In the genomic region with DNA sequence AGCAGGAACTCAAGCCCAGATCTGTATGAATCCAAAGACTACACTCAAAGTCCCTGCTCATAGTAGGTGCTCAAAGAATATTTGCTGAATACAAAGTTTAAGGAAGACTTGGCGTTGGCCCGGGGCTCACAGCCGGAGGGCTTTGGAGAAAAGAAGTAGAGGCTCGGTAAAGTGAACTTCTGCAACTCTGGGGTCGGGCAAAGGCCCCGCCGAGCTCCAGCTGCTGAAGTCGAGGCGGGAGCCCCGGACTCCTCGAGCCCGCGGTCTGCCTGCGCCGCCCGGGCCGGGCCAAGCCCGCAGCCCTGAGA, we compare ENCODE assay signal across 8 cellular contexts. TPM values are rescaled to one million over a fixed set of nuclear protein-coding genes. Genes with fewer than 3 reads are reported as not detected.
A peak's percentile ranks its signal among the peaks of the same experiment; 100 is the strongest.
DNase-seq lines count a peak whose midpoint lies in the region; ATAC-seq and TF ChIP-seq lines count a peak whose summit lies in the region.

No MANE protein-coding gene starts in this region.

- peak overlapping the region; percentile 88 for H3K27ac ChIP-seq in effector memory CD4-positive, alpha-beta T cell (ENCODE audit: insufficient read depth, low read length, poor library complexity, severe bottlenecking)

- H3K9me3 Mint-ChIP-seq in neural crest cell: no peaks in the 10 kb centered on the region

- no peak for DNase-seq in LNCaP clone FGC (ENCODE audit: low read depth)
- DNase-seq in effector memory CD4-positive, alpha-beta T cell: no peak
- DNase-seq in neural crest cell (ENCODE audit: low read depth, low spot score): no peak
- no peak for DNase-seq in GM13977 (ENCODE audit: low spot score)
- no peak for DNase-seq in NCI-H1436 (lab: John Stamatoyannopoulos, UW)
- no peak for DNase-seq in Kasumi-1 (lab: John Stamatoyannopoulos, UW)
- no peak for DNase-seq in central memory CD4-positive, alpha-beta T cell

- H3K27ac Mint-ChIP-seq in neural crest cell (ENCODE audit: unreplicated experiment): peak overlapping the region; percentile 83

- TF ChIP-seq CTCF in LNCaP clone FGC (IDR thresholded peaks at IDR 0.05; ENCODE audit: control insufficient read depth, extremely low read depth, insufficient read depth) (no peak), neural crest cell (conservative IDR thresholded peaks at IDR 0.05) (no peak), GM13977 (IDR thresholded peaks at IDR 0.05; ENCODE audit: extremely low read depth, insufficient read depth, missing control alignments) (no peak)

- ATAC-seq in GM19351 (IDR thresholded peaks at IDR 0.05; ENCODE audit: unreplicated experiment): peak; percentile 30

- H3K27me3 Mint-ChIP-seq in neural crest cell (ENCODE audit: low read depth): no peaks in the 10 kb centered on the region

- no peaks in the 10 kb centered on the region for H3K9me3 ChIP-seq in effector memory CD4-positive, alpha-beta T cell (ENCODE audit: control insufficient read depth, low read length)

- H3K4me3 Mint-ChIP-seq in neural crest cell: peak overlapping the region; percentile 94

- H3K36me3 Mint-ChIP-seq in neural crest cell (ENCODE audit: low read depth): peaks cover 28% of the 10 kb centered on the region

- H3K4me1 Mint-ChIP-seq in neural crest cell: peaks cover 45% of the 10 kb centered on the region

- in situ Hi-C loops in GM13977 (cut with MboI; ENCODE audit: low pct_unique_long_range_greater_than_20kb, low sequenced_read_pairs, unreplicated experiment): no loop called here

- peaks cover 40% of the 10 kb centered on the region for H3K36me3 ChIP-seq in effector memory CD4-positive, alpha-beta T cell (ENCODE audit: control insufficient read depth, insufficient read depth, low read length)

- H3K27me3 ChIP-seq in effector memory CD4-positive, alpha-beta T cell (replicated peaks; ENCODE audit: control insufficient read depth, insufficient read depth, low read length, poor library complexity, severe bottlenecking): no peaks in the 10 kb centered on the region

- H3K4me3 ChIP-seq in LNCaP clone FGC (ENCODE audit: low read depth, low read length): peak overlapping the region; percentile 93
- H3K4me3 ChIP-seq in effector memory CD4-positive, alpha-beta T cell (ENCODE audit: insufficient read depth, low read depth, low read length, poor library complexity, severe bottlenecking): peak overlapping the region; percentile 86

- H3K4me1 ChIP-seq in effector memory CD4-positive, alpha-beta T cell (ENCODE audit: control insufficient read depth, insufficient read depth, low read length, poor library complexity, severe bottlenecking): peaks cover 21% of the 10 kb centered on the region

RNA-seq across cellular contexts. Expression of a gene that starts 0.3 kb away (rescaled TPM):
- 108 and 114 TPM in 2 replicates for total RNA-seq in neural crest cell

RNA-seq across cellular contexts. Expression of a gene that starts 6.7 kb away (rescaled TPM):
- 2,997 and 3,023 TPM in 2 replicates for total RNA-seq in neural crest cell
